2 cellular contexts compared by ENCODE assay signal in genomic region chr1:181103404-181103803, GRCh38.
TF ChIP-seq lines count a peak whose summit lies in the region.

No MANE protein-coding gene starts in this region.

TF ChIP-seq in HCT116, 20 proteins besides CTCF, POLR2A, EP300 and RAD21:
- TF ChIP-seq REST (IDR thresholded peaks at IDR 0.05; ENCODE audit: low read depth): no peak
- no peak for TF ChIP-seq FOSL1 (IDR thresholded peaks at IDR 0.05; ENCODE audit: low read depth)
- no peak for TF ChIP-seq POLR2AphosphoS5 (IDR thresholded peaks at IDR 0.05; ENCODE audit: low read depth, low read length)
- TF ChIP-seq SRF (IDR thresholded peaks at IDR 0.05; ENCODE audit: low read depth): no peak
- no peak for TF ChIP-seq EGR1 (IDR thresholded peaks at IDR 0.05; ENCODE audit: low read depth)
- TF ChIP-seq JUND (IDR thresholded peaks at IDR 0.05): no peak

TF ChIP-seq in GM12878, 131 proteins besides CTCF, POLR2A, EP300 and RAD21:
- TF ChIP-seq RUNX3 (IDR thresholded peaks at IDR 0.05; ENCODE audit: low read length) (no peak), POLR2AphosphoS5 (IDR thresholded peaks at IDR 0.05; ENCODE audit: low read length) (no peak), ZNF24 (IDR thresholded peaks at IDR 0.05) (no peak), ZBED1 (IDR thresholded peaks at IDR 0.05; ENCODE audit: borderline replicate concordance) (no peak), ZNF384 (IDR thresholded peaks at IDR 0.05; ENCODE audit: borderline replicate concordance, low read depth, low read length) (no peak), SMC3 (IDR thresholded peaks at IDR 0.05; ENCODE audit: borderline replicate concordance, low read length) (no peak), HDAC2 (IDR thresholded peaks at IDR 0.05) (no peak), MTA2 (IDR thresholded peaks at IDR 0.05; ENCODE audit: low read depth) (no peak), GABPA (IDR thresholded peaks at IDR 0.05; ENCODE audit: low read depth) (no peak), IRF4 (IDR thresholded peaks at IDR 0.05; ENCODE audit: low read depth, low read length) (no peak), STAT3 (IDR thresholded peaks at IDR 0.05; ENCODE audit: low read depth, low read length) (no peak), SREBF2 (IDR thresholded peaks at IDR 0.05; ENCODE audit: low read length) (no peak), NR2C1 (IDR thresholded peaks at IDR 0.05) (no peak), STAT1 (conservative IDR thresholded peaks at IDR 0.05) (no peak)
